8 cellular contexts compared by ENCODE assay signal in the genomic region with DNA sequence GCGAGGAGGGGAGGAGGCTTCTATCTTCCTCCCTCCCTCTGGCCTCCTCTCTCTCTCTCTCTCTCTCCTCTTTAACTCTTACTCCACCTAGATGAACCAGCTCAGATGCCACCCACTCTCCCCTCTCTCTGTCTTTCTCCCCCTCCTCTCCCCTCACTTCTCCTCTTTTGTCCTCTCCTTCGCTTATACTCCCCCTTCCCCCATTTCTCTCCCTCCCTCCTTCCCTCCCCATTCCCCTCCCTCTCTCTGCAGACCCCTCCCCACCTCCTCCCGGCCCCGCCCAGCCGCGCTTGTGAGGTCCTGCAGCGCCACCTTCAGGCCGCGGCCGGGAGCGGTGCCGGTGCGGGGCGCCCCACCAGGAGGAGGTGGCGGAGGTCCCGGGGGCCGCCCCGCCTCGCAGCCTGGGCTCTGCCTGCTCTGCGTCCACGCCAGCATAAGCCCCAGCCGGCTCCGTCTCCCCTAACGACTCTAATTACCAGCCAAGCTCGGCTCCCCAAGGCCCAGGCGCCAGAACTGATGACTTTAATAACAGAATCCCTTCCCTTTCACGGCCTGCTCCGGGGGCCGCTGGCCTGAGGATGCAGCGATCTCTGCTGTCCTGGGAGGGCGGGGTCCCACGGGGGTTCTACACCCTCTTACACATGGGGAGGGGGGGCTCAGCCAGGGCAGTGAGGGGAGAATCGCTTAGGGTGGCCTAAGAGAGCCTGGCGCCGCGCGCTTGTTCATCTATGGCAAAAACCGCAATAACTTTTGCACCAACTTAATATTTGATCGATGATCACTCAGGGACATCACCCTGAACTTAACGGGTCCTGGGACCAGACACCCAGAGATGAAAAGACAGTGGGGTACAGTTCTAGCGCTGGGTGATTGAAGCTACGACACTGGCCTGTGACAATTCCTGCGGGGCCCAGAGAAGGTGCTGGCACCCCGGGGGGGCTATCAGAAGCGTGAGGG.
A peak's percentile ranks its signal among the peaks of the same experiment; 100 is the strongest.
DNase-seq lines count a peak whose midpoint lies in the region; ATAC-seq and TF ChIP-seq lines count a peak whose summit lies in the region.

No MANE protein-coding gene starts in this region.

- peak in 3 of 4 donors; percentile 55 to 64 (median 63) for ATAC-seq in psoas muscle
- ATAC-seq in GM21717 (IDR thresholded peaks at IDR 0.05; ENCODE audit: unreplicated experiment): no peak
- no peak for ATAC-seq in HG03521 (IDR thresholded peaks at IDR 0.05; ENCODE audit: unreplicated experiment)
- no peak for ATAC-seq in GM21381 (IDR thresholded peaks at IDR 0.05; ENCODE audit: unreplicated experiment)

- intact Hi-C loops in psoas muscle (cut with DNase I): loop anchor here in 1 of 2 donors (5.0 to 10.0 kb wide), 2 partner anchors 294 to 851 kb away; partner anchors contain the start of genes MECR and PTPRU

- TF ChIP-seq CTCF in BJ (IDR thresholded peaks at IDR 0.05; ENCODE audit: insufficient read depth, low read depth, low read length) (peak; percentile 62), HFFc6 (IDR thresholded peaks at IDR 0.05) (peak; percentile 90), psoas muscle (IDR thresholded peaks at IDR 0.05) (peak; percentile 47)

- no peaks in the 10 kb centered on the region for H3K36me3 ChIP-seq in BJ (ENCODE audit: control insufficient read depth, insufficient read depth, low read length)
- no peaks in the 10 kb centered on the region for H3K36me3 ChIP-seq in psoas muscle (ENCODE audit: insufficient read depth in 1 of 2, low read depth in 1 of 2)

- CTCF ChIA-PET in BJ (lab: Yijun Ruan, JAX): interaction anchor here (0.6 to 1.8 kb wide), 30 partner anchors 8 to 845 kb away, joined by 3 to 8 read pairs (median 3); no protein-coding TSS in a partner anchor

- 22% methylated on average over 40 to 45 of the region's 45 CpGs for WGBS in psoas muscle, 3 donors

- H3K27me3 ChIP-seq in BJ (ENCODE audit: control insufficient read depth, insufficient read depth, low read length) (no peaks in the 10 kb centered on the region), psoas muscle (ENCODE audit: insufficient read depth in 3 of 3, low read length in 2 of 3) (peaks cover 0 to 11% (median 0%) of the 10 kb centered on the region in 3 donors)

- no peaks in the 10 kb centered on the region for H3K9me3 ChIP-seq in psoas muscle

- H3K27ac ChIP-seq in psoas muscle: no peak overlapping the region

- H3K4me1 Mint-ChIP-seq in HFFc6 (ENCODE audit: low read depth): peaks cover 27% of the 10 kb centered on the region

- peaks cover 7% of the 10 kb centered on the region for H3K9me3 Mint-ChIP-seq in HFFc6

- H3K36me3 Mint-ChIP-seq in HFFc6 (ENCODE audit: low read depth): no peaks in the 10 kb centered on the region

- POLR2A ChIA-PET in BJ (lab: Charles Lee): no interaction called here

- H3K4me1 ChIP-seq in psoas muscle: peaks cover 8% of the 10 kb centered on the region

- DNase-seq in BJ (ENCODE audit: low read depth): no peak
- DNase-seq in HFFc6: no peak
- DNase-seq in activated CD8-positive, alpha-beta memory T cell treated with anti-CD3 and anti-CD28 coated beads for 48 hours (ENCODE audit: low read depth in 2 of 3, low spot score in 2 of 3): peak; percentile 4 to 33 (median 7)
- DNase-seq in glomerular visceral epithelial cell (ENCODE audit: extremely low spot score): peak; percentile 45
- peak; percentile 55 to 64 for DNase-seq in psoas muscle

- H3K4me3 ChIP-seq in BJ (ENCODE audit: low read depth, low read length) (no peak overlapping the region), psoas muscle (no peak overlapping the region)

- no peak overlapping the region; the same call in 1 of the 2 replicates for H3K27ac Mint-ChIP-seq in HFFc6

- H3K27me3 Mint-ChIP-seq in HFFc6 (ENCODE audit: insufficient read depth): peaks cover 5% of the 10 kb centered on the region

- H3K4me3 Mint-ChIP-seq in HFFc6: no peak overlapping the region

Comparison
In these comparisons a context has a peak if more than half of its experiments do, and no peak if none do; other contexts are left out.
1. DNase-seq: peak in activated CD8-positive, alpha-beta memory T cell treated with anti-CD3 and anti-CD28 coated beads for 48 hours (3 of 3), glomerular visceral epithelial cell (single experiment) and psoas muscle (2 of 2); none in BJ (single experiment) and HFFc6 (single experiment).
2. ATAC-seq: peak in psoas muscle (3 of 4); none in GM21717 (single experiment), HG03521 (single experiment) and GM21381 (single experiment).
3. Peak in every context shown above with its lines, with median percentiles within 50 percentile points of each other: CTCF ChIP-seq.